ENCODE assay signal across 11 cellular contexts in the genomic region with DNA sequence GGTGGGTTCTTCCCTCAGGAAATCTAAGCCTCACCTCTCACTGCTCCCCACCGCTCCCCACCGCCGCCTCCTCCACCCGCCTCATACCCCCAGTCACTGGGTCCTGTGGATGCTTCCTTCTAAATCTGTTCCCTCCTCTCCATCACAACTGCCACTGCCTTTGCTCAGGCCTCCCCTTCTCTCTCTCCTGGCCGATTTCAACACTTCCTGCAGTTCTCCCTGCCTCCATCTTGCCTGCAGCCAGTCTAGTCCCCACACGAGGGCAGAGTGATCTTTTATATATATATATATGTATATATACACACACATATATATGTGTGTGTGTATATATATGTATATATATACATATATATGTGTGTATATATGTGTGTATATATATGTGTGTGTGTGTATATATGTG. TPM values are rescaled to one million over a fixed set of nuclear protein-coding genes. Genes with fewer than 3 reads are reported as not detected.
DNase-seq lines count a peak whose midpoint lies in the region; ATAC-seq, FAIRE-seq and TF ChIP-seq lines count a peak whose summit lies in the region.
"Had no signal": no experiment of that assay in that cellular context is flagged by ENCODE, and none has a peak within 500 bp of the region (broad histone marks: within the 10 kb centered on the region; RNA-seq: fewer than 3 reads in every experiment).

No MANE protein-coding gene starts in this region.

- H3K27me3 ChIP-seq in CD4-positive, alpha-beta memory T cell (ENCODE audit: insufficient read depth, low read length) = no peaks in the 10 kb centered on the region
- no peaks in the 10 kb centered on the region for H3K27me3 ChIP-seq in foreskin keratinocyte
- H3K27me3 ChIP-seq in smooth muscle cell (ENCODE audit: low read depth) = no peaks in the 10 kb centered on the region
- H3K27me3 ChIP-seq: esophagus muscularis mucosa had no signal

- peaks cover 85% of the 10 kb centered on the region for H4K20me1 ChIP-seq in smooth muscle cell (ENCODE audit: low read depth)

- H3K4me1 ChIP-seq in CD4-positive, alpha-beta memory T cell (ENCODE audit: insufficient read depth, low read length) = peaks cover 6% of the 10 kb centered on the region
- H3K4me1 ChIP-seq in foreskin keratinocyte (no peaks in the 10 kb centered on the region), smooth muscle cell (ENCODE audit: low read depth) (peaks cover 9% of the 10 kb centered on the region)

- POLR2A ChIA-PET in CD4-positive, alpha-beta memory T cell (lab: Charles Lee; ENCODE audit: partially characterized antibody) = no interaction called here

- H3K9me3 Mint-ChIP-seq in CD4-positive, alpha-beta memory T cell = no peaks in the 10 kb centered on the region
- H3K9me3 Mint-ChIP-seq: activated CD4-positive, alpha-beta T cell treated with anti-CD3 and anti-CD28 coated beads, Interleukin-2, amount 10 ng/mL, durations not matched to agents 7 days and 5 days had no signal

- peaks cover 2% of the 10 kb centered on the region for H3F3A ChIP-seq in smooth muscle cell (ENCODE audit: low read depth)

- no peak overlapping the region for H3K4me3 ChIP-seq in CD4-positive, alpha-beta memory T cell (ENCODE audit: low read length in 2 of 2)
- no peak overlapping the region for H3K4me3 ChIP-seq in Jurkat, Clone E6-1 (ENCODE audit: low read length)
- H3K4me3 ChIP-seq in smooth muscle cell = no peak overlapping the region
- H3K4me3 ChIP-seq: esophagus muscularis mucosa, left ventricle myocardium inferior had no signal

- H3K27ac Mint-ChIP-seq in CD4-positive, alpha-beta memory T cell = peak overlapping the region in 1 of 7 donors; percentile 69
- H3K27ac Mint-ChIP-seq: activated CD4-positive, alpha-beta T cell treated with anti-CD3 and anti-CD28 coated beads, Interleukin-2, amount 10 ng/mL, durations not matched to agents 7 days and 5 days had no signal

- no peaks in the 10 kb centered on the region for H3K36me3 ChIP-seq in CD4-positive, alpha-beta memory T cell (ENCODE audit: insufficient read depth, low read length)
- no peaks in the 10 kb centered on the region for H3K36me3 ChIP-seq in smooth muscle cell (ENCODE audit: low read depth)

- H3K4me1 Mint-ChIP-seq in CD4-positive, alpha-beta memory T cell = peaks cover 4 to 11% (median 6%) of the 10 kb centered on the region in 4 donors

- ATAC-seq in foreskin keratinocyte (peak; percentile 23), HG03159 (IDR thresholded peaks at IDR 0.05; ENCODE audit: unreplicated experiment) (no peak), GM18861 (IDR thresholded peaks at IDR 0.05; ENCODE audit: unreplicated experiment) (no peak)

- 76% methylated on average over 4 of the region's 6 CpGs for WGBS in smooth muscle cell (ENCODE audit: low lambda C conversion rate)

- H3K36me3 Mint-ChIP-seq in CD4-positive, alpha-beta memory T cell = no peaks in the 10 kb centered on the region

- peak; percentile 49 for TF ChIP-seq CTCF in foreskin keratinocyte (conservative IDR thresholded peaks at IDR 0.05)
- no peak for TF ChIP-seq CTCF in smooth muscle cell (IDR thresholded peaks at IDR 0.05; ENCODE audit: borderline replicate concordance, insufficient read depth, poor library complexity, severe bottlenecking)

- H3K79me2 ChIP-seq in smooth muscle cell (ENCODE audit: low read depth) = peaks cover 73% of the 10 kb centered on the region

- H3K4me3 Mint-ChIP-seq in CD4-positive, alpha-beta memory T cell = no peak overlapping the region
- H3K4me3 Mint-ChIP-seq: activated CD4-positive, alpha-beta T cell treated with anti-CD3 and anti-CD28 coated beads, Interleukin-2, amount 10 ng/mL, durations not matched to agents 7 days and 5 days had no signal

- H3K9ac ChIP-seq in smooth muscle cell (ENCODE audit: low read depth) = no peak overlapping the region

- H3K9me3 ChIP-seq in CD4-positive, alpha-beta memory T cell (ENCODE audit: control insufficient read depth in 1 of 2, low read length in 2 of 2) = no peaks in the 10 kb centered on the region
- no peaks in the 10 kb centered on the region for H3K9me3 ChIP-seq in smooth muscle cell (replicated peaks; ENCODE audit: low read depth)
- H3K9me3 ChIP-seq: esophagus muscularis mucosa, left ventricle myocardium inferior had no signal

- H3K4me2 ChIP-seq in smooth muscle cell = no peak overlapping the region

- CTCF ChIA-PET in CD4-positive, alpha-beta memory T cell (lab: Charles Lee; ENCODE audit: partially characterized antibody) = interaction anchor here (5.3 to 11.7 kb wide), 2 partner anchors 12 to 65 kb away, joined by 44 to 279 read pairs; no protein-coding TSS in a partner anchor

- intact Hi-C loops in CD4-positive, alpha-beta memory T cell (cut with micrococcal nuclease) = loop anchor here (5.0 kb wide), 1 partner anchor 62 kb away; no protein-coding TSS in a partner anchor

- H2AFZ ChIP-seq in smooth muscle cell (ENCODE audit: low read depth) = no peak overlapping the region

- H3K27ac ChIP-seq in CD4-positive, alpha-beta memory T cell (ENCODE audit: low read depth, low read length) = no peak overlapping the region
- H3K27ac ChIP-seq in foreskin keratinocyte = no peak overlapping the region
- no peak overlapping the region for H3K27ac ChIP-seq in smooth muscle cell (ENCODE audit: low read depth)
- H3K27ac ChIP-seq: esophagus muscularis mucosa, left ventricle myocardium inferior had no signal

- DNase-seq in CD4-positive, alpha-beta memory T cell = peak in 3 of 5 donors; percentile 11 to 28 (median 11)
- DNase-seq in Jurkat, Clone E6-1 (ENCODE audit: low read depth, low spot score) = peak; percentile 66
- DNase-seq in SKM-1 treated with dmso at 0.1 percent for 144 hours (lab: John Stamatoyannopoulos, UW; ENCODE audit: unreplicated experiment) = peak; percentile 91
- DNase-seq in foreskin keratinocyte = no peak
- no peak for DNase-seq in smooth muscle cell (lab: John Stamatoyannopoulos, UW; ENCODE audit: unreplicated experiment)
- DNase-seq in RCC 7860 (ENCODE audit: low spot score) = no peak
- DNase-seq: activated CD4-positive, alpha-beta T cell treated with anti-CD3 and anti-CD28 coated beads, Interleukin-2, amount 10 ng/mL, durations not matched to agents 7 days and 5 days; left ventricle myocardium inferior had no signal

- no peaks in the 10 kb centered on the region for H3K27me3 Mint-ChIP-seq in CD4-positive, alpha-beta memory T cell

- FAIRE-seq in RCC 7860 (lab: Jason Lieb, UNC) = no peak

RNA-seq across cellular contexts. Expression of gene CREB3L1, which starts 27.8 kb away (rescaled TPM):
- not detected for total RNA-seq in CD4-positive, alpha-beta memory T cell
- polyA plus RNA-seq in CD4-positive, alpha-beta memory T cell = not detected
- polyA plus RNA-seq in Jurkat, Clone E6-1 (2012; ENCODE audit: insufficient read depth, insufficient read length) = 1.3 TPM
- total RNA-seq in foreskin keratinocyte = 0.35 and 0.88 TPM in 2 replicates
- 0.61 and 1.1 TPM in 2 replicates for polyA plus RNA-seq in foreskin keratinocyte
- total RNA-seq in smooth muscle cell = 49.1 and 63.3 TPM in 2 replicates
- 385 and 437 TPM in 2 replicates for polyA plus RNA-seq in smooth muscle cell
- total RNA-seq: activated CD4-positive, alpha-beta T cell treated with anti-CD3 and anti-CD28 coated beads, Interleukin-2, amount 10 ng/mL, durations not matched to agents 7 days and 5 days had no signal

RNA-seq across cellular contexts. Expression of gene DGKZ, which starts 42.0 kb away (rescaled TPM):
- 100 to 1,000 TPM; 230 to 235 TPM for total RNA-seq in CD4-positive, alpha-beta memory T cell
- 10 to 100 TPM; 34.8 to 78.9 TPM for polyA plus RNA-seq in CD4-positive, alpha-beta memory T cell
- polyA plus RNA-seq in Jurkat, Clone E6-1 (2012; ENCODE audit: insufficient read depth, insufficient read length) = 134 TPM
- total RNA-seq in foreskin keratinocyte = 70.1 and 71.6 TPM in 2 replicates
- 57.9 and 59.1 TPM in 2 replicates for polyA plus RNA-seq in foreskin keratinocyte
- 32.2 and 42.1 TPM in 2 replicates for total RNA-seq in smooth muscle cell
- 30.7 and 52.0 TPM in 2 replicates for polyA plus RNA-seq in smooth muscle cell

Comparison
In these comparisons a context has a peak if more than half of its experiments do, and no peak if none do; other contexts are left out.
1. DNase-seq: peak in CD4-positive, alpha-beta memory T cell (3 of 5), Jurkat, Clone E6-1 (single experiment) and SKM-1 treated with dmso at 0.1 percent for 144 hours (single experiment); none in foreskin keratinocyte (0 of 2), smooth muscle cell (single experiment) and RCC 7860 (single experiment).
2. RNA of gene CREB3L1, which starts 27.8 kb away (total RNA-seq): 49.1 to 63.3 TPM in smooth muscle cell; 0.35 to 0.88 TPM in foreskin keratinocyte and not detected in CD4-positive, alpha-beta memory T cell; every median in the first group is over 10 times any median in the second.